ENCODE assay signal across 8 cellular contexts in the genomic region with DNA sequence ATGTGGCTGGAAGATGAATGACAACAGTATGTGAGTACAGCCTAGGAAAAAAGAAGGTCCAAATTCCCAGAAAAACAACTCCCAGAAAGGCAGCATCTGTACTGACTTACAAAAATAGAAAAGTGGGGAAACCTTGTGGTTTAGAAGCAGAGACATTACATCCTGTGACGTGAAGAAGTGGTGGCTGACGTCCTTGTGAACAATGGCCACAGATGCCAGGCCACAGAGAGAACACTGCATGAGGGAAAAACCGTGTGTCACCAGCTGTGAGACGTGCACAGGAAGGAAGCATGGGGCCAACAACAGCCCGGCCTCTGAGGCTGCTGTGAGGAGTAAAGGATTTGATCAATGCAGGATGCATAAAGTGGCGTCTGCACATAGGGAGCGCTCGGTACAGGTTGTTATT.
DNase-seq lines count a peak whose midpoint lies in the region; ATAC-seq and TF ChIP-seq lines count a peak whose summit lies in the region.

No MANE protein-coding gene starts in this region.

- H3K4me2 ChIP-seq in Loucy (ENCODE audit: low read depth, low read length, poor library complexity, severe bottlenecking): peak overlapping the region; percentile 64

- H3K79me2 ChIP-seq in Loucy (ENCODE audit: insufficient read depth, low read length): no peaks in the 10 kb centered on the region

- H3K4me3 ChIP-seq in Loucy (ENCODE audit: low read length, poor library complexity, severe bottlenecking): peak overlapping the region; percentile 45
- no peak overlapping the region for H3K4me3 ChIP-seq in uterus

- H3K9me2 ChIP-seq in Loucy (replicated peaks; ENCODE audit: low read depth, low read length): no peaks in the 10 kb centered on the region

- no peaks in the 10 kb centered on the region for H3K27me3 ChIP-seq in Loucy (ENCODE audit: insufficient read depth, low read length, poor library complexity, severe bottlenecking)
- no peaks in the 10 kb centered on the region for H3K27me3 ChIP-seq in uterus

- H3K9me3 ChIP-seq in Loucy (ENCODE audit: insufficient read depth, low read depth, low read length): no peaks in the 10 kb centered on the region
- no peaks in the 10 kb centered on the region for H3K9me3 ChIP-seq in uterus

- no peaks in the 10 kb centered on the region for H4K20me1 ChIP-seq in Loucy (ENCODE audit: insufficient read depth, low read length, poor library complexity, severe bottlenecking)

- no peaks in the 10 kb centered on the region for H3F3A ChIP-seq in Loucy (ENCODE audit: low read depth)

- H3K27ac ChIP-seq in uterus: no peak overlapping the region

- H3K4me1 ChIP-seq in Loucy (ENCODE audit: insufficient read depth, low read length, poor library complexity, severe bottlenecking) (peaks cover 34% of the 10 kb centered on the region), uterus (no peaks in the 10 kb centered on the region)

- peak; percentile 47 for ATAC-seq in GM18519 (IDR thresholded peaks at IDR 0.05; ENCODE audit: low FRiP score, unreplicated experiment)
- ATAC-seq in HG02571 (IDR thresholded peaks at IDR 0.05; ENCODE audit: unreplicated experiment): no peak

- H3K9ac ChIP-seq in Loucy (ENCODE audit: low read depth, low read length, poor library complexity, severe bottlenecking): no peak overlapping the region

- TF ChIP-seq CTCF in Loucy (conservative IDR thresholded peaks at IDR 0.05; ENCODE audit: low read length): no peak
- no peak for TF ChIP-seq CTCF in uterus (IDR thresholded peaks at IDR 0.05)

- intact Hi-C loops in uterus (cut with DNase I; ENCODE audit: low total_unique reads): no loop called here

- TF ChIP-seq POLR2A in uterus (IDR thresholded peaks at IDR 0.05): no peak

- peak; percentile 58 to 64 for DNase-seq in activated T-cell treated with anti-CD3 and anti-CD28 coated beads, Interleukin-2, amount 50 U/mL, for 48 hours
- DNase-seq in mucosa of gallbladder (ENCODE audit: low spot score) (peak; percentile 18), NCI-H345 treated with DMSO at 0.1 percent for 48 hours (lab: John Stamatoyannopoulos, UW; ENCODE audit: unreplicated experiment) (no peak), NCI-H82 treated with DMSO at 0.1 percent for 48 hours (lab: John Stamatoyannopoulos, UW; ENCODE audit: unreplicated experiment) (no peak), uterus (no peak)

- no peaks in the 10 kb centered on the region for H3K36me3 ChIP-seq in Loucy (ENCODE audit: insufficient read depth, low read length)
- no peaks in the 10 kb centered on the region for H3K36me3 ChIP-seq in uterus

- H2AFZ ChIP-seq in Loucy (ENCODE audit: low read length): no peak overlapping the region

Comparison
In these comparisons a context has a peak if more than half of its experiments do, and no peak if none do; other contexts are left out.
1. DNase-seq: peak in activated T-cell treated with anti-CD3 and anti-CD28 coated beads, Interleukin-2, amount 50 U/mL, for 48 hours (2 of 2) and mucosa of gallbladder (single experiment); none in NCI-H345 treated with DMSO at 0.1 percent for 48 hours (single experiment), NCI-H82 treated with DMSO at 0.1 percent for 48 hours (single experiment) and uterus (0 of 2).